Comparison of ENCODE assay signal across 8 cellular contexts in the genomic region with DNA sequence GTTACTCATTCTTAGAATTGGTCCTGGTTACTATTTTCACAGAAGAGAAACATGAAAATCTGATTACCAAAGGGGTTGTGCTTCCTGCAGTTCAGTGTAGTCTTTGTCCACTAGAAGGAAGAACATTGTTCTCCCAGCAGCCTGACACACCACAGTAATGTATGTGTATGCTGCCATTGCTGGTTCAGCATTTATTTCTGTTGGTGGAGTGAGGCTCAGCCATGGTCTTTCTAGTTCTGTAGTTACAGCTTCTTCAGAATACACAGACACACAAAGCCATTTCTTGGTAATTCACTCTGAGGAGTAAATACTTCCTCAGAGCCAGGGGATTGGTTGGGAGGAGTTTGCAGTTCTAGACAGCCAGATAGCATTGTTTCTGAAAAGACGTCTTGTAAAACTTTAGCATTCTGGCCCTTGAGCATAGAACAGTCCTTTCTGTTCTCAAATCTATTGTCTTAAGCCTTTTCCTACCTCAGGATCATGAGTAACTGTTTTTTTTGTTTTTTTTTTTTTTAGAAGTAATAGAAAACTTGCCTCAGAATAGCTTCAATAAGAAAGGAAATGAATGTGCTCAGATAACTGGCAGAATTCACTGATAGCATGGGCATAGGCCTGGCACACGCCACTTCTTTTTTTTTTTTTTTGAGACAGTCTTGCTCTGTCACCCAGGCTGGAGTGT.
DNase-seq lines count a peak whose midpoint lies in the region; ATAC-seq, FAIRE-seq and TF ChIP-seq lines count a peak whose summit lies in the region.
"Not testable (repeated sequence)": the region's sequence is repeated elsewhere in the genome, so short reads cannot be mapped to it uniquely, and the experiment has no call there.

No MANE protein-coding gene starts in this region.

- not testable (repeated sequence) for TF ChIP-seq RAD21 in HepG2 (CRISPR knock-in tag; IDR thresholded peaks at IDR 0.05)

- not testable (repeated sequence) for H3K27ac ChIP-seq in HepG2 (ENCODE audit: extremely low read length, insufficient read depth, low read length)

- H3K4me1 ChIP-seq in HepG2 (ENCODE audit: insufficient read depth, low read length) = not testable (repeated sequence)

- POLR2A ChIA-PET in HepG2 (lab: Yijun Ruan, JAX) = not testable (repeated sequence)

- not testable (repeated sequence) for H3K4me3 Mint-ChIP-seq in central memory CD8-positive, alpha-beta T cell

- not testable (repeated sequence) for H3K79me2 ChIP-seq in HepG2 (ENCODE audit: insufficient read depth, low read length)

- H3K9ac ChIP-seq in HepG2 (ENCODE audit: insufficient read depth, low read depth, low read length) = not testable (repeated sequence)

- CTCF ChIA-PET in HepG2 (lab: Yijun Ruan, JAX; ENCODE audit: low intra/inter-chr PET ratio, low total read pairs) = not testable (repeated sequence)

- H3K36me3 ChIP-seq in HepG2 (replicated peaks in 1 of 2; ENCODE audit: control insufficient read depth in 1 of 2, insufficient read depth in 2 of 2, low read length in 2 of 2) = not testable (repeated sequence)

- BruUV-seq in HepG2 (replicated peaks; lab: Mats Ljungman, UMichigan) = not testable (repeated sequence)

- not testable (repeated sequence) for TF ChIP-seq CTCF in HepG2 (CRISPR knock-in tag; IDR thresholded peaks at IDR 0.05)

- not testable (repeated sequence) for H3K4me3 ChIP-seq in HepG2 (replicated peaks in 1 of 3; ENCODE audit: insufficient read depth in 1 of 3, low read depth in 2 of 3, low read length in 3 of 3)

- DNase-seq in GM18507 (ENCODE audit: extremely low spot score, insufficient read length, low read depth); central memory CD8-positive, alpha-beta T cell (ENCODE audit: low spot score in 2 of 2); HepG2 (ENCODE audit: low spot score): not testable (repeated sequence)
- DNase-seq in NCI-H146 (lab: John Stamatoyannopoulos, UW) = peak; percentile 22

- H3K4me2 ChIP-seq in HepG2 (ENCODE audit: low read depth, low read length) = not testable (repeated sequence)

- peak overlapping the region; percentile 3 for H3K27ac Mint-ChIP-seq in central memory CD8-positive, alpha-beta T cell (ENCODE audit: low read depth)

- H3K9me3 ChIP-seq in HepG2 (ENCODE audit: low read length) = not testable (repeated sequence)

- H3K27me3 ChIP-seq in HepG2 (ENCODE audit: control insufficient read depth in 1 of 2, insufficient read depth in 2 of 2, low read length in 2 of 2) = not testable (repeated sequence)

- 96% methylated on average over 2 of the region's 2 CpGs for whole genome bisulfite sequencing in HepG2 (ENCODE audit: low lambda C conversion rate)

- ATAC-seq in GM19397 (IDR thresholded peaks at IDR 0.05; ENCODE audit: unreplicated experiment) (peak; percentile 65), GM21619 (IDR thresholded peaks at IDR 0.05; ENCODE audit: unreplicated experiment) (peak; percentile 67), HG02798 (IDR thresholded peaks at IDR 0.05; ENCODE audit: poor library complexity, unreplicated experiment) (peak; percentile 63), HG03159 (IDR thresholded peaks at IDR 0.05; ENCODE audit: unreplicated experiment) (peak; percentile 67), HepG2 (peak; percentile 53; the same call in 2 of the 3 replicates)
- ATAC-seq in central memory CD8-positive, alpha-beta T cell (replicated peaks; ENCODE audit: extremely low read depth, poor library complexity, severe bottlenecking) = not testable (repeated sequence)

- H2AFZ ChIP-seq in HepG2 (ENCODE audit: low read length) = not testable (repeated sequence)

- H3K27me3 Mint-ChIP-seq in central memory CD8-positive, alpha-beta T cell = not testable (repeated sequence)

- TF ChIP-seq EP300 in HepG2 (IDR thresholded peaks at IDR 0.05; ENCODE audit: low read depth in 2 of 2, low read length in 2 of 2); HepG2 (CRISPR knock-in tag; IDR thresholded peaks at IDR 0.05; ENCODE audit: borderline replicate concordance): not testable (repeated sequence)

- not testable (repeated sequence) for H3K36me3 Mint-ChIP-seq in central memory CD8-positive, alpha-beta T cell (ENCODE audit: insufficient read depth)

- peak; percentile 12 for FAIRE-seq in GM18507 (lab: Jason Lieb, UNC)
- not testable (repeated sequence) for FAIRE-seq in HepG2 (lab: Jason Lieb, UNC)

- peaks cover 13% of the 10 kb centered on the region for H3K4me1 Mint-ChIP-seq in central memory CD8-positive, alpha-beta T cell

- in situ Hi-C loops in HepG2 (cut with HindIII; ENCODE audit: extremely low pct_ligation_motif_present, low pct_unique_long_range_greater_than_20kb) = not testable (repeated sequence)

- not testable (repeated sequence) for TF ChIP-seq POLR2A in HepG2 (IDR thresholded peaks at IDR 0.05; ENCODE audit: insufficient read depth in 1 of 2, low read depth in 2 of 2, low read length in 2 of 2)

- intact Hi-C loops in HepG2 (cut with micrococcal nuclease; ENCODE audit: unreplicated experiment) = not testable (repeated sequence)

- not testable (repeated sequence) for H3K9me3 Mint-ChIP-seq in central memory CD8-positive, alpha-beta T cell

- H4K20me1 ChIP-seq in HepG2 (ENCODE audit: insufficient read depth, low read length) = not testable (repeated sequence)

TF ChIP-seq in HepG2, 621 proteins besides CTCF, POLR2A, EP300 and RAD21:
- TF ChIP-seq MAFK (conservative IDR thresholded peaks at IDR 0.05 in 1 of 2, IDR thresholded peaks at IDR 0.05 in 1 of 2; ENCODE audit: low read length in 2 of 2) (peak; percentile 49 to 59; a peak in 3 of 4 replicates), MAFF (IDR thresholded peaks at IDR 0.05; ENCODE audit: low read depth, low read length) (peak; percentile 51)
